ENCODE assay signal across 8 cellular contexts in genomic region chr10:104267721-104268690, GRCh38. TPM values are rescaled to one million over a fixed set of nuclear protein-coding genes. Genes with fewer than 3 reads are reported as not detected.
DNase-seq lines count a peak whose midpoint lies in the region; ATAC-seq and TF ChIP-seq lines count a peak whose summit lies in the region.

No MANE protein-coding gene starts in this region.

- H3K4me3 ChIP-seq in PC-3 (ENCODE audit: low read length) (peak overlapping the region; percentile 100), choroid plexus epithelial cell (ENCODE audit: low read depth, low read length) (peak overlapping the region; percentile 83), muscle layer of duodenum (ENCODE audit: low read depth in 1 of 2, low read length in 2 of 2) (peak overlapping the region; percentile 75 to 85)

- H3K27ac ChIP-seq in PC-3 (ENCODE audit: low read length), result peak overlapping the region; percentile 51
- H3K27ac ChIP-seq in muscle layer of duodenum (ENCODE audit: low read length), result peak overlapping the region; percentile 70

- peak overlapping the region; percentile 91 for H2AFZ ChIP-seq in PC-3 (ENCODE audit: low read length)

- no peaks in the 10 kb centered on the region for H3K9me3 ChIP-seq in PC-3 (ENCODE audit: low read length)
- H3K9me3 ChIP-seq in muscle layer of duodenum (ENCODE audit: control insufficient read depth in 1 of 2, low read length in 2 of 2), result no peaks in the 10 kb centered on the region

- peak overlapping the region; percentile 92 for H3K9ac ChIP-seq in PC-3 (ENCODE audit: low read length)

- BruUV-seq in PC-3 (replicated peaks; lab: Mats Ljungman, UMichigan), result TSS peak; percentile 80

- in situ Hi-C loops in KBM-7 (cut with MboI; ENCODE audit: low pct_unique_long_range_greater_than_20kb, low sequenced_read_pairs), result no loop called here

- H4K20me1 ChIP-seq in PC-3 (ENCODE audit: low read length), result no peaks in the 10 kb centered on the region

- no peaks in the 10 kb centered on the region for H3F3A ChIP-seq in PC-3 (ENCODE audit: low read length, unreplicated experiment)

- H3K27me3 ChIP-seq in PC-3 (ENCODE audit: low read length) (no peaks in the 10 kb centered on the region), muscle layer of duodenum (ENCODE audit: low read depth, low read length) (no peaks in the 10 kb centered on the region)

- H3K36me3 ChIP-seq in PC-3 (ENCODE audit: low read depth, low read length) (peaks cover 17% of the 10 kb centered on the region), muscle layer of duodenum (ENCODE audit: control insufficient read depth in 1 of 2, insufficient read depth in 2 of 2, low read length in 2 of 2) (peaks cover 26 to 51% of the 10 kb centered on the region in 2 donors)

- intact Hi-C loops in PC-3 (cut with micrococcal nuclease), result no loop called here

- no peak for DNase-seq in PC-3
- peak; percentile 31 for DNase-seq in choroid plexus epithelial cell (ENCODE audit: low read depth)
- DNase-seq in KBM-7, result no peak
- DNase-seq in T1000 (lab: John Stamatoyannopoulos, UW), result no peak
- no peak for DNase-seq in NCI-H345 (lab: John Stamatoyannopoulos, UW)
- no peak for DNase-seq in iPS-NIHi7 (ENCODE audit: extremely low spot score)

- CTCF ChIA-PET in PC-3 (lab: Charles Lee), result no interaction called here

- peak overlapping the region; percentile 93 for H3K4me2 ChIP-seq in PC-3 (ENCODE audit: low read length)

- H3K9me2 ChIP-seq in PC-3 (replicated peaks; ENCODE audit: low read length), result no peaks in the 10 kb centered on the region

- POLR2A ChIA-PET in PC-3 (lab: Charles Lee; ENCODE audit: unreplicated experiment), result interaction anchor here (0.6 to 0.9 kb wide), 2 partner anchors 13 to 146 kb away, joined by 3 to 6 read pairs; partner anchors contain the start of gene SFR1

- H3K4me1 ChIP-seq in PC-3 (ENCODE audit: insufficient read depth, low read length), result peaks cover 19% of the 10 kb centered on the region
- H3K4me1 ChIP-seq in muscle layer of duodenum (ENCODE audit: control insufficient read depth in 1 of 2, insufficient read depth in 2 of 2, low read length in 2 of 2), result peaks cover 10 to 20% of the 10 kb centered on the region in 2 donors

- ATAC-seq in GM18907 (IDR thresholded peaks at IDR 0.05; ENCODE audit: unreplicated experiment) (peak; percentile 0), PC-3 (peak; percentile 2)

- no peak for TF ChIP-seq CTCF in PC-3 (conservative IDR thresholded peaks at IDR 0.05; ENCODE audit: low read depth, low read length)
- TF ChIP-seq CTCF in choroid plexus epithelial cell (conservative IDR thresholded peaks at IDR 0.05; ENCODE audit: low read depth, low read length), result no peak

- peaks cover 57% of the 10 kb centered on the region for H3K79me2 ChIP-seq in PC-3 (ENCODE audit: low read length)

RNA-seq across cellular contexts. Expression of gene GSTO2, which starts 1.0 kb away (rescaled TPM):
- total RNA-seq in PC-3 (2014; rRNA removed), result 8.1 and 13.8 TPM in 2 replicates

RNA-seq across cellular contexts. Expression of gene GSTO1, which starts 13.3 kb away (rescaled TPM):
- total RNA-seq in PC-3 (2014; rRNA removed), result 38.2 and 46.0 TPM in 2 replicates

RNA-seq across cellular contexts. Expression of gene CFAP43, which starts 35.8 kb away (rescaled TPM):
- total RNA-seq in PC-3 (2014; rRNA removed), result 0.17 and 0.44 TPM in 2 replicates
